ENCODE assay signal across 16 cellular contexts in the genomic region with DNA sequence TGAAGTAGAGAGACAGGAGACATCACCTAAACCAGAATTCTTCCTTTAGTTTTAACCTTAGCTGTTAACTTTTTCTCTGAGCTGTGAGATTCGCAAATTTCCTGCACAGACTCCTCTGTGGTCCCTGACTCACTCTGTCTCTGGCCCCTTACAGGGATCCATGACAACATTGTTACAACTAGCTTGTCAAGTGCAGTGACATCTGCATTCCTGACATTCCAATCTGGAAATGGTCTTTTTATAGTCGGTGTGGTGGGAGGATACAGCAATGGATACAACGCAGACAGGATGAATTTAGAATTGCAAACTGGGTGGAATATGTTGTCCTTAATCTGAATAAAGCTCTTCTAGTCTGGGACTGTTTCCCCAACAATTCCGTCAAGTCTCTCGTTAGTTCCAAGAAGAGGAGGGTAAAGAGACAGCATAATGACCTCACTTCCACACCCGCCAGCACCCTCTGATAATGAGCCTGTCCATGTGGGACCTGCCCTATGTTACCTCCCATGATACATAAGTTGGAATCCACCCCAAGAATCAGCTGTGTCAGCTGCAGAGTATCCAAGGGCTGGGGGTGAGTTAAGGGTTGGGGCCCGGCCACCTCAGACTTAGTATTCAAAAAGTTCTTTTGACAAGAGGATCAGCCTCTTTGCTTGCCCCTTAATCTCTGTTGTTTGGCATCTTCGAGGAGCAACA. TPM values are rescaled to one million over a fixed set of nuclear protein-coding genes. Genes with fewer than 3 reads are reported as not detected.
DNase-seq lines count a peak whose midpoint lies in the region; ATAC-seq, FAIRE-seq and TF ChIP-seq lines count a peak whose summit lies in the region.
"Had no signal": no experiment of that assay in that cellular context is flagged by ENCODE, and none has a peak within 500 bp of the region (broad histone marks: within the 10 kb centered on the region; RNA-seq: fewer than 3 reads in every experiment).

No MANE protein-coding gene starts in this region.

- H3K36me3 ChIP-seq in neuronal stem cell (replicated peaks in 1 of 2; ENCODE audit: control insufficient read depth in 2 of 2, insufficient read depth in 2 of 2, low read length in 2 of 2) (peaks cover 9 to 31% of the 10 kb centered on the region in 2 donors), transverse colon (no peaks in the 10 kb centered on the region), tibial artery (no peaks in the 10 kb centered on the region)

- in situ Hi-C loops in transverse colon (cut with MboI; ENCODE audit: low pct_ligation_motif_present in 1 of 4, low pct_unique_long_range_greater_than_20kb in 1 of 4, low sequenced_read_pairs in 3 of 4): loop anchor here in 1 of 4 donors (10.0 kb wide), 1 partner anchor 129 kb away; no protein-coding TSS in a partner anchor

- H2BK15ac ChIP-seq in neuronal stem cell (ENCODE audit: low read length): no peak overlapping the region

- H3K23ac ChIP-seq in neuronal stem cell (ENCODE audit: low read depth, low read length, poor library complexity): no peak overlapping the region

- no peak overlapping the region for H3K18ac ChIP-seq in neuronal stem cell (ENCODE audit: low read length)

- ATAC-seq in stimulated activated effector memory CD8-positive, alpha-beta T cell treated with anti-CD3 and anti-CD28 coated beads, Interleukin-12 subunit alpha, Interleukin-12 subunit beta, amount 100 ng/mL, for 72 hours: no peak

- no peak for TF ChIP-seq POLR2A in transverse colon (IDR thresholded peaks at IDR 0.05)

- H3K14ac ChIP-seq in neuronal stem cell (ENCODE audit: low read length): no peak overlapping the region

- H3K9me3 Mint-ChIP-seq in stimulated activated effector memory CD8-positive, alpha-beta T cell treated with anti-CD3 and anti-CD28 coated beads, Interleukin-12 subunit alpha, Interleukin-12 subunit beta, amount 100 ng/mL, for 72 hours: no peaks in the 10 kb centered on the region
- H3K9me3 Mint-ChIP-seq: activated CD4-positive, alpha-beta T cell treated with anti-CD3 and anti-CD28 coated beads, Interleukin-2, amount 10 ng/mL, durations not matched to agents 7 days and 5 days; activated naive CD4-positive, alpha-beta T cell treated with anti-CD3 and anti-CD28 coated beads for 36 hours; CD4-positive, alpha-beta T cell; dendritic cell treated with granulocyte-macrophage colony-stimulating factor and Interleukin-4, amounts not matched to agents 40 ng/mL and 50 ng/mL, for 4 days had no signal

- H2AFZ ChIP-seq in neuronal stem cell (ENCODE audit: low read length): no peak overlapping the region

- WGBS in neuronal stem cell (ENCODE audit: extremely low coverage in 2 of 2, insufficient read length in 2 of 2, insufficient replicate concordance in 1 of 2), 2 donors: no CpG with 5 or more reads among the region's 8 CpGs
- 67 to 90% methylated on average over 2 to 8 of the region's 8 CpGs for WGBS in transverse colon (ENCODE audit: low coverage in 1 of 2), 2 donors

- H3K27ac ChIP-seq in neuronal stem cell (replicated peaks; ENCODE audit: low read length): peak overlapping the region; percentile 29
- H3K27ac ChIP-seq in transverse colon: no peak overlapping the region
- no peak overlapping the region for H3K27ac ChIP-seq in tibial artery
- H3K27ac ChIP-seq: KMS-11 had no signal

- peak; percentile 95 for FAIRE-seq in RCC 7860 (lab: Jason Lieb, UNC)
- FAIRE-seq: GM12892 had no signal

- intact Hi-C loops in transverse colon (cut with DNase I; ENCODE audit: low total_unique reads): no loop called here
- intact Hi-C loops in tibial artery (cut with DNase I; ENCODE audit: low total_unique reads): no loop called here

- no peak overlapping the region for H3K27ac Mint-ChIP-seq in stimulated activated effector memory CD8-positive, alpha-beta T cell treated with anti-CD3 and anti-CD28 coated beads, Interleukin-12 subunit alpha, Interleukin-12 subunit beta, amount 100 ng/mL, for 72 hours
- H3K27ac Mint-ChIP-seq: activated CD4-positive, alpha-beta T cell treated with anti-CD3 and anti-CD28 coated beads, Interleukin-2, amount 10 ng/mL, durations not matched to agents 7 days and 5 days; activated naive CD4-positive, alpha-beta T cell treated with anti-CD3 and anti-CD28 coated beads for 36 hours; CD4-positive, alpha-beta T cell; dendritic cell treated with granulocyte-macrophage colony-stimulating factor and Interleukin-4, amounts not matched to agents 40 ng/mL and 50 ng/mL, for 4 days had no signal

- peaks cover 0 to 4% (median 0%) of the 10 kb centered on the region in 3 experiments for H3K27me3 ChIP-seq in neuronal stem cell (ENCODE audit: control insufficient read depth in 3 of 3, insufficient read depth in 3 of 3, low read depth in 1 of 3, low read length in 3 of 3)
- peaks cover 11% of the 10 kb centered on the region for H3K27me3 ChIP-seq in transverse colon
- H3K27me3 ChIP-seq in tibial artery: peaks cover 0 to 11% of the 10 kb centered on the region in 2 donors

- H3K9me3 ChIP-seq in neuronal stem cell (replicated peaks in 1 of 2; ENCODE audit: control insufficient read depth in 2 of 2, insufficient read depth in 1 of 2, low read depth in 1 of 2, low read length in 2 of 2) (peaks cover 5 to 9% of the 10 kb centered on the region in 2 donors), transverse colon (no peaks in the 10 kb centered on the region), tibial artery (no peaks in the 10 kb centered on the region)

- TF ChIP-seq CTCF in transverse colon (IDR thresholded peaks at IDR 0.05) (no peak), tibial artery (IDR thresholded peaks at IDR 0.05) (no peak)

- H4K91ac ChIP-seq in neuronal stem cell (ENCODE audit: low read depth, low read length, poor library complexity): no peak overlapping the region

- H3K4ac ChIP-seq in neuronal stem cell (ENCODE audit: low read length): no peak overlapping the region

- no peaks in the 10 kb centered on the region for H3K4me1 Mint-ChIP-seq in stimulated activated effector memory CD8-positive, alpha-beta T cell treated with anti-CD3 and anti-CD28 coated beads, Interleukin-12 subunit alpha, Interleukin-12 subunit beta, amount 100 ng/mL, for 72 hours
- H3K4me1 Mint-ChIP-seq: activated CD4-positive, alpha-beta T cell treated with anti-CD3 and anti-CD28 coated beads, Interleukin-2, amount 10 ng/mL, durations not matched to agents 7 days and 5 days had no signal

- H3K4me1 ChIP-seq in neuronal stem cell (ENCODE audit: control insufficient read depth in 2 of 2, insufficient read depth in 1 of 2, low read depth in 1 of 2, low read length in 2 of 2): peaks cover 9 to 11% of the 10 kb centered on the region in 2 donors
- peaks cover 0 to 12% (median under 1%) of the 10 kb centered on the region in 4 donors for H3K4me1 ChIP-seq in transverse colon
- H3K4me1 ChIP-seq in tibial artery: peaks cover 0 to 4% (median 4%) of the 10 kb centered on the region in 4 donors

- no peak overlapping the region for H3K4me2 ChIP-seq in neuronal stem cell (ENCODE audit: insufficient read depth, low read length, poor library complexity, severe bottlenecking)
- H3K4me2 ChIP-seq: KMS-11 had no signal

- no peak for TF ChIP-seq EP300 in transverse colon (IDR thresholded peaks at IDR 0.05; ENCODE audit: low read depth)

- no peak overlapping the region for H2AK5ac ChIP-seq in neuronal stem cell (ENCODE audit: low read depth, low read length)

- H2BK120ac ChIP-seq in neuronal stem cell (ENCODE audit: low read depth, low read length): no peak overlapping the region

- no peaks in the 10 kb centered on the region for H3K79me1 ChIP-seq in neuronal stem cell (ENCODE audit: low read depth, low read length)

- no peak overlapping the region for H2BK5ac ChIP-seq in neuronal stem cell (ENCODE audit: low read length)

- DNase-seq in ELF-1 (ENCODE audit: low read depth, low spot score) (peak; percentile 27), RCC 7860 (ENCODE audit: low spot score) (peak; percentile 95), glomerular visceral epithelial cell (ENCODE audit: extremely low spot score) (peak; percentile 93), neuronal stem cell (ENCODE audit: low spot score) (peak; percentile 40), transverse colon (no peak), cerebellar cortex (ENCODE audit: low spot score) (no peak), tibial artery (no peak)
- DNase-seq in stimulated activated effector memory CD8-positive, alpha-beta T cell treated with anti-CD3 and anti-CD28 coated beads, Interleukin-12 subunit alpha, Interleukin-12 subunit beta, amount 100 ng/mL, for 72 hours (ENCODE audit: low spot score in 2 of 2): no peak
- DNase-seq: activated CD4-positive, alpha-beta T cell treated with anti-CD3 and anti-CD28 coated beads, Interleukin-2, amount 10 ng/mL, durations not matched to agents 7 days and 5 days; activated naive CD4-positive, alpha-beta T cell treated with anti-CD3 and anti-CD28 coated beads for 36 hours; CD4-positive, alpha-beta T cell; NCI-H446 treated with DMSO at 0.1 percent for 48 hours; stimulated activated naive CD4-positive, alpha-beta T cell treated with Interleukin-2 at 50 U/mL for 16 hours had no signal

- H3K36me3 Mint-ChIP-seq in stimulated activated effector memory CD8-positive, alpha-beta T cell treated with anti-CD3 and anti-CD28 coated beads, Interleukin-12 subunit alpha, Interleukin-12 subunit beta, amount 100 ng/mL, for 72 hours: no peaks in the 10 kb centered on the region

- H3K9ac ChIP-seq in neuronal stem cell (ENCODE audit: low read depth, low read length, poor library complexity): no peak overlapping the region
- H3K9ac ChIP-seq: KMS-11 had no signal

- H3K4me3 ChIP-seq in neuronal stem cell (ENCODE audit: low read length in 2 of 2) (no peak overlapping the region), transverse colon (no peak overlapping the region), tibial artery (no peak overlapping the region)

- H3K4me3 Mint-ChIP-seq in stimulated activated effector memory CD8-positive, alpha-beta T cell treated with anti-CD3 and anti-CD28 coated beads, Interleukin-12 subunit alpha, Interleukin-12 subunit beta, amount 100 ng/mL, for 72 hours: no peak overlapping the region
- H3K4me3 Mint-ChIP-seq: activated CD4-positive, alpha-beta T cell treated with anti-CD3 and anti-CD28 coated beads, Interleukin-2, amount 10 ng/mL, durations not matched to agents 7 days and 5 days; activated naive CD4-positive, alpha-beta T cell treated with anti-CD3 and anti-CD28 coated beads for 36 hours; CD4-positive, alpha-beta T cell; dendritic cell treated with granulocyte-macrophage colony-stimulating factor and Interleukin-4, amounts not matched to agents 40 ng/mL and 50 ng/mL, for 4 days had no signal

- H4K8ac ChIP-seq in neuronal stem cell (ENCODE audit: low read depth, low read length): no peak overlapping the region

- H2BK12ac ChIP-seq in neuronal stem cell (ENCODE audit: low read length): no peak overlapping the region

RNA-seq across cellular contexts. Expression of gene ILDR2, which starts 49.4 kb away (rescaled TPM):
- polyA plus RNA-seq in neuronal stem cell (2013, experiment 1 of 2): 39.1 TPM
- polyA plus RNA-seq in neuronal stem cell (2013, experiment 2 of 2): 39.6 TPM
- total RNA-seq in transverse colon: 1 to 10 TPM; 1.1 to 5.4 (median 1.7) TPM

RNA-seq across cellular contexts. Expression of gene TADA1, which starts 49.9 kb away (rescaled TPM):
- polyA plus RNA-seq in neuronal stem cell (2013, experiment 1 of 2): 29.5 TPM
- polyA plus RNA-seq in neuronal stem cell (2013, experiment 2 of 2): 29.3 TPM
- 10 to 100 TPM in 3 of 4 donors, 1 to 10 TPM in 1; 1.5 to 21.7 (median 12.0) TPM for total RNA-seq in transverse colon

Comparison
In these comparisons a context has a peak if more than half of its experiments do, and no peak if none do; other contexts are left out.
1. DNase-seq: peak in ELF-1 (single experiment), RCC 7860 (single experiment), glomerular visceral epithelial cell (single experiment) and neuronal stem cell (single experiment); none in transverse colon (single experiment), cerebellar cortex (single experiment), stimulated activated effector memory CD8-positive, alpha-beta T cell treated with anti-CD3 and anti-CD28 coated beads, Interleukin-12 subunit alpha, Interleukin-12 subunit beta, amount 100 ng/mL, for 72 hours (0 of 2) and tibial artery (0 of 2).